8 cellular contexts compared by ENCODE assay signal in genomic region chr1:53754484-53755312, GRCh38. TPM values are rescaled to one million over a fixed set of nuclear protein-coding genes. Genes with fewer than 3 reads are reported as not detected.
DNase-seq lines count a peak whose midpoint lies in the region; ATAC-seq and TF ChIP-seq lines count a peak whose summit lies in the region.
"Had no signal": no experiment of that assay in that cellular context is flagged by ENCODE, and none has a peak within 500 bp of the region (broad histone marks: within the 10 kb centered on the region; RNA-seq: fewer than 3 reads in every experiment).

No MANE protein-coding gene starts in this region.

- H3K27me3 ChIP-seq in OCI-LY3 (ENCODE audit: low read depth, low read length) (no peaks in the 10 kb centered on the region), colonic mucosa (no peaks in the 10 kb centered on the region), lung (ENCODE audit: control insufficient read depth, insufficient read depth) (no peaks in the 10 kb centered on the region)
- H3K27me3 ChIP-seq: ovary had no signal

- WGBS in lung, 2 donors: 55 to 57% methylated on average over 6 of the region's 6 CpGs

- TF ChIP-seq CTCF in HFFc6 (IDR thresholded peaks at IDR 0.05) (peak; percentile 94), OCI-LY3 (IDR thresholded peaks at IDR 0.05; ENCODE audit: low read depth, low read length) (peak; percentile 64), colonic mucosa (IDR thresholded peaks at IDR 0.05) (peak; percentile 61), lung (IDR thresholded peaks at IDR 0.05; ENCODE audit: control extremely low read depth, extremely low read depth) (peak; percentile 20)

- H3K27me3 Mint-ChIP-seq in HFFc6 (ENCODE audit: insufficient read depth): peaks cover 9% of the 10 kb centered on the region

- ATAC-seq in lung (ENCODE audit: insufficient read depth, low FRiP score) (no peak), HG03342 (IDR thresholded peaks at IDR 0.05; ENCODE audit: unreplicated experiment) (no peak), GM21526 (IDR thresholded peaks at IDR 0.05; ENCODE audit: low FRiP score, unreplicated experiment) (no peak)

- DNase-seq in DMS53 (lab: John Stamatoyannopoulos, UW) (peak; percentile 83), HFFc6 (peak; percentile 61), colonic mucosa (peak; percentile 54), lung (ENCODE audit: low spot score) (no peak)

- no peak overlapping the region for H3K27ac Mint-ChIP-seq in HFFc6

- intact Hi-C loops in colonic mucosa (cut with DNase I): loop anchor here (2.0 kb wide), 1 partner anchor 270 kb away; no protein-coding TSS in a partner anchor

- no peaks in the 10 kb centered on the region for H3K9me3 ChIP-seq in OCI-LY3 (ENCODE audit: insufficient read depth, low read length)
- no peaks in the 10 kb centered on the region for H3K9me3 ChIP-seq in colonic mucosa
- peaks cover 0 to 2% of the 10 kb centered on the region in 2 donors for H3K9me3 ChIP-seq in lung (ENCODE audit: control insufficient read depth in 2 of 2, insufficient read depth in 1 of 2, low read length in 1 of 2)
- H3K9me3 ChIP-seq: ovary had no signal

- H3K4me3 ChIP-seq in OCI-LY3 (ENCODE audit: low read length): no peak overlapping the region
- H3K4me3 ChIP-seq in colonic mucosa: no peak overlapping the region
- no peak overlapping the region for H3K4me3 ChIP-seq in lung
- H3K4me3 ChIP-seq: ovary had no signal

- H2AFZ ChIP-seq in OCI-LY3 (ENCODE audit: low read depth, low read length): no peak overlapping the region

- H3K9ac ChIP-seq in OCI-LY3 (ENCODE audit: low read length) (no peak overlapping the region), colonic mucosa (ENCODE audit: low read depth in 2 of 2, low read length in 2 of 2) (no peak overlapping the region)

- H3K36me3 Mint-ChIP-seq in HFFc6 (ENCODE audit: low read depth): 0 out of 2 replicates have a peak, but pooled peaks cover 5% of the 10 kb centered on the region

- no peaks in the 10 kb centered on the region for H3K4me1 Mint-ChIP-seq in HFFc6 (ENCODE audit: low read depth)

- H3K36me3 ChIP-seq in OCI-LY3 (replicated peaks; ENCODE audit: low read depth, low read length): no peaks in the 10 kb centered on the region
- H3K36me3 ChIP-seq in colonic mucosa: no peaks in the 10 kb centered on the region
- H3K36me3 ChIP-seq in lung (ENCODE audit: control insufficient read depth in 2 of 2, insufficient read depth in 2 of 2, low read length in 2 of 2): no peaks in the 10 kb centered on the region
- H3K36me3 ChIP-seq: ovary had no signal

- no peaks in the 10 kb centered on the region for H3K79me2 ChIP-seq in OCI-LY3 (ENCODE audit: low read length)

- H3K4me1 ChIP-seq in OCI-LY3 (ENCODE audit: low read length) (no peaks in the 10 kb centered on the region), colonic mucosa (no peaks in the 10 kb centered on the region), lung (ENCODE audit: control insufficient read depth in 2 of 2, insufficient read depth in 2 of 2, low read length in 2 of 2) (no peaks in the 10 kb centered on the region)

- H3K4me3 Mint-ChIP-seq in HFFc6: no peak overlapping the region

- no peaks in the 10 kb centered on the region for H3K9me3 Mint-ChIP-seq in HFFc6

- no peak overlapping the region for H3K27ac ChIP-seq in OCI-LY3 (ENCODE audit: low read length)
- no peak overlapping the region for H3K27ac ChIP-seq in colonic mucosa
- no peak overlapping the region for H3K27ac ChIP-seq in lung (ENCODE audit: low read depth in 1 of 2, low read length in 1 of 2)
- H3K27ac ChIP-seq: ovary had no signal

- no peaks in the 10 kb centered on the region for H4K20me1 ChIP-seq in OCI-LY3 (ENCODE audit: insufficient read depth, low read length)

- H3K4me2 ChIP-seq in OCI-LY3 (ENCODE audit: low read length): no peak overlapping the region

RNA-seq across cellular contexts. Expression of gene GLIS1, which starts 15.7 kb away (rescaled TPM):
- total RNA-seq in HFFc6 (2021; fragmentation: NEBNext Ultra II Directional; extraction: Animal tissue kit (Norgen Biotek cat#: 25700)): 1 to 10 TPM; 1.1 to 1.9 (median 1.2) TPM
- under 1 TPM in 1 of 2 donors, not detected in 1; 0.16 TPM for total RNA-seq in colonic mucosa
- total RNA-seq in lung: under 1 TPM; 0.17 to 0.18 TPM
- under 1 TPM in 1 of 2 donors, not detected in 1; 0.05 TPM for polyA plus RNA-seq in lung

Comparison
In these comparisons a context has a peak if more than half of its experiments do, and no peak if none do; other contexts are left out.
1. CTCF ChIP-seq: peak in every context shown above with its lines; median percentile 94 in HFFc6; 64 in OCI-LY3; 61 in colonic mucosa; 20 in lung.